Comparison of ENCODE assay signal across 8 cellular contexts in the genomic region with DNA sequence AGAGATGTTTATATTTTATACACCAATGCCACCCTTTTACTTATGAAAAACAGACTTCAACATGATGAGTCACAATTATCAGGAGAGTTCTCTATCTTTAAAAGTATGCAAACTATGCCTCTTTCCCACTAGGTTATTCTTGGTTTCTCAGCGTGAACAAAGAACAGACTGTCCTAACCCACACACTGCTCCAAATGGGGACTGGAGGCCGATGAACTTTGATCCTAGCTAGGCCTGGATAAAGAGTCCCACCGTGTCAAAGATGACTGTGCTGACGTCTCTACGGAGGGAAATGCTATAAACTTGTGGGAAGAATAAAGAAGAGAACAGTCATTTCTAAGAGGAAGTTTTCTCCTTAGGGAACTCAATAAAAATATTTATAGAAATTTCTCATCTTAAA.
DNase-seq lines count a peak whose midpoint lies in the region; TF ChIP-seq lines count a peak whose summit lies in the region.

No MANE protein-coding gene starts in this region.

- H4K5ac ChIP-seq in mesendoderm (ENCODE audit: low read length), result no peak overlapping the region

- no peak overlapping the region for H2AK5ac ChIP-seq in mesendoderm (ENCODE audit: low read length)

- no peaks in the 10 kb centered on the region for H3K4me1 Mint-ChIP-seq in activated naive CD4-positive, alpha-beta T cell treated with anti-CD3 and anti-CD28 coated beads for 36 hours (ENCODE audit: low read depth)

- intact Hi-C loops in activated naive CD4-positive, alpha-beta T cell treated with anti-CD3 and anti-CD28 coated beads for 36 hours (cut with micrococcal nuclease), result no loop called here

- H3K23ac ChIP-seq in mesendoderm (ENCODE audit: low read length), result no peak overlapping the region

- H3K36me3 Mint-ChIP-seq in activated naive CD4-positive, alpha-beta T cell treated with anti-CD3 and anti-CD28 coated beads for 36 hours (ENCODE audit: low read depth), result no peaks in the 10 kb centered on the region

- no peak overlapping the region for H2BK15ac ChIP-seq in mesendoderm (replicated peaks; ENCODE audit: low read depth)

- no peaks in the 10 kb centered on the region for H3K36me3 ChIP-seq in mesendoderm (ENCODE audit: control insufficient read depth, insufficient read depth, low read length)

- no peak overlapping the region for H3K9ac ChIP-seq in mesendoderm (ENCODE audit: low read length)

- H3K79me2 ChIP-seq in mesendoderm (ENCODE audit: control insufficient read depth, insufficient read depth, low read length), result no peaks in the 10 kb centered on the region

- CTCF ChIA-PET in activated naive CD4-positive, alpha-beta T cell treated with anti-CD3 and anti-CD28 coated beads for 36 hours (lab: Charles Lee), result interaction anchor here (0.6 kb wide), 1 partner anchor 228 kb away, joined by 5 read pairs; no protein-coding TSS in a partner anchor

- H3K27ac ChIP-seq in coronary artery (peak overlapping the region; percentile 79 to 92), mesendoderm (ENCODE audit: low read depth, low read length) (no peak overlapping the region)

- H3K9me3 Mint-ChIP-seq in activated naive CD4-positive, alpha-beta T cell treated with anti-CD3 and anti-CD28 coated beads for 36 hours, result no peaks in the 10 kb centered on the region

- no peak overlapping the region for H3K4me3 ChIP-seq in coronary artery
- no peak overlapping the region for H3K4me3 ChIP-seq in mesendoderm (ENCODE audit: low read length)

- H2BK5ac ChIP-seq in mesendoderm (ENCODE audit: low read length), result no peak overlapping the region

- H3K4me3 Mint-ChIP-seq in activated naive CD4-positive, alpha-beta T cell treated with anti-CD3 and anti-CD28 coated beads for 36 hours, result no peak overlapping the region

- H4K8ac ChIP-seq in mesendoderm (ENCODE audit: low read depth, low read length), result no peak overlapping the region

- no peak overlapping the region for H2BK120ac ChIP-seq in mesendoderm (ENCODE audit: low read depth, low read length)

- no peaks in the 10 kb centered on the region for H3K27me3 Mint-ChIP-seq in activated naive CD4-positive, alpha-beta T cell treated with anti-CD3 and anti-CD28 coated beads for 36 hours (ENCODE audit: low read depth)

- H3K4ac ChIP-seq in mesendoderm (ENCODE audit: low read depth, low read length), result no peak overlapping the region

- H3K56ac ChIP-seq in mesendoderm (ENCODE audit: low read length), result no peak overlapping the region

- WGBS in mesendoderm (ENCODE audit: extremely low coverage, insufficient coverage, low lambda C conversion rate), result no CpG with 5 or more reads among the region's 5 CpGs

- peak; percentile 59 for DNase-seq in GM03348 (ENCODE audit: low spot score)
- peak; percentile 96 for DNase-seq in HS-27A (ENCODE audit: low read depth)
- DNase-seq in coronary artery (ENCODE audit: low spot score), result peak; percentile 94
- DNase-seq in mesendoderm, result peak; percentile 86
- no peak for DNase-seq in T-helper 1 cell
- no peak for DNase-seq in activated T-cell treated with anti-CD3 and anti-CD28 coated beads, Interleukin-2, amount 50 U/mL, for 1 hour
- DNase-seq in activated naive CD4-positive, alpha-beta T cell treated with anti-CD3 and anti-CD28 coated beads for 36 hours, result no peak
- DNase-seq in amniotic stem cell (lab: John Stamatoyannopoulos, UW), result no peak

- peaks cover 7% of the 10 kb centered on the region for H3K4me1 ChIP-seq in mesendoderm (ENCODE audit: control insufficient read depth, low read depth, low read length)

- H3K18ac ChIP-seq in mesendoderm (ENCODE audit: low read length), result no peak overlapping the region

- no peaks in the 10 kb centered on the region for H3K79me1 ChIP-seq in mesendoderm (ENCODE audit: low read length)

- H3K4me2 ChIP-seq in mesendoderm (ENCODE audit: low read length), result no peak overlapping the region

- TF ChIP-seq CTCF in coronary artery (IDR thresholded peaks at IDR 0.05), result no peak

- no peaks in the 10 kb centered on the region for H3K27me3 ChIP-seq in mesendoderm (ENCODE audit: insufficient read depth, low read length, poor library complexity)

- H3K27ac Mint-ChIP-seq in activated naive CD4-positive, alpha-beta T cell treated with anti-CD3 and anti-CD28 coated beads for 36 hours, result no peak overlapping the region

Comparison
In these comparisons a context has a peak if more than half of its experiments do, and no peak if none do; other contexts are left out.
1. DNase-seq: peak in GM03348 (single experiment), HS-27A (single experiment), coronary artery (single experiment) and mesendoderm (single experiment); none in T-helper 1 cell (0 of 5), activated T-cell treated with anti-CD3 and anti-CD28 coated beads, Interleukin-2, amount 50 U/mL, for 1 hour (single experiment), activated naive CD4-positive, alpha-beta T cell treated with anti-CD3 and anti-CD28 coated beads for 36 hours (single experiment) and amniotic stem cell (single experiment).